8 cellular contexts compared by ENCODE assay signal in genomic region chr2:38751043-38751846, GRCh38.
DNase-seq lines count a peak whose midpoint lies in the region; ATAC-seq, FAIRE-seq and TF ChIP-seq lines count a peak whose summit lies in the region.

SRSF7 (minus strand) TSS chr2:38751361; CDS start chr2:38751256, 105 bp downstream.

- H3K4me3 ChIP-seq in AG09309 (ENCODE audit: control insufficient read depth, low read depth, low read length): peak within 1 kb of the TSS; percentile 88

- no peak for TF ChIP-seq CTCF in AG09309 (IDR thresholded peaks at IDR 0.05; ENCODE audit: control insufficient read depth, insufficient read depth, low read depth, low read length, missing control alignments)

- DNase-seq in AG09309 (ENCODE audit: low read depth) (peak; percentile 99), NCI-H446 treated with DMSO at 0.1 percent for 48 hours (lab: John Stamatoyannopoulos, UW) (peak; percentile 98), cerebellar cortex (ENCODE audit: low spot score) (peak; percentile 99)
- peak; percentile 98 for DNase-seq in stimulated activated CD4-positive, alpha-beta T cell treated with anti-CD3 and anti-CD28 coated beads, Interleukin-12 subunit alpha, Interleukin-12 subunit beta, amount 100 ng/mL, for 4 hours

- FAIRE-seq in islet of Langerhans (lab: Jason Lieb, UNC): peak; percentile 76

- ATAC-seq in GM19025 (IDR thresholded peaks at IDR 0.05; ENCODE audit: low read depth, unreplicated experiment) (peak; percentile 69), HG03342 (IDR thresholded peaks at IDR 0.05; ENCODE audit: unreplicated experiment) (peak; percentile 75)
- peak; percentile 76 to 77 for ATAC-seq in activated CD4-positive, CD25-positive, alpha-beta regulatory T cell treated with anti-CD3 and anti-CD28 coated beads, Interleukin-2, amount 50 U/mL, for 24 hours

Comparison
In these comparisons a context has a peak if more than half of its experiments do, and no peak if none do; other contexts are left out.
1. Peak in every context shown above with its lines: DNase-seq, ATAC-seq and H3K4me3 ChIP-seq.